Comparison of ENCODE assay signal across 1 cellular context in genomic region chr2:191013876-191014652, GRCh38.
A peak's percentile ranks its signal among the peaks of the same experiment; 100 is the strongest.
TF ChIP-seq lines count a peak whose summit lies in the region.

TSS of gene STAT1 (minus strand) at chr2:191014171. CDS start at chr2:191010003, 4,168 bp downstream.

TF ChIP-seq in GM12878, 131 proteins besides CTCF, POLR2A, EP300 and RAD21 (continued from another document and continues in another):
- peak; percentile 70; the same call in 1 of the 2 replicates for TF ChIP-seq ZBTB40 (IDR thresholded peaks at IDR 0.05; ENCODE audit: borderline replicate concordance)
- peak; percentile 93 for TF ChIP-seq NKRF (conservative IDR thresholded peaks at IDR 0.05)
- peak; percentile 27; the same call in 1 of the 2 replicates for TF ChIP-seq NBN (IDR thresholded peaks at IDR 0.05)
- peak; percentile 81 for TF ChIP-seq MEF2A (IDR thresholded peaks at IDR 0.05; ENCODE audit: insufficient read depth, low read depth, low read length)
- peak; percentile 99 for TF ChIP-seq RELA (IDR thresholded peaks at IDR 0.05; ENCODE audit: borderline replicate concordance, partially characterized antibody)
- TF ChIP-seq POU2F2 (IDR thresholded peaks at IDR 0.05; ENCODE audit: borderline replicate concordance, low read depth, low read length), result peak; percentile 98
- TF ChIP-seq ATF2 (IDR thresholded peaks at IDR 0.05; ENCODE audit: low read length), result 0 out of 2 replicates have a peak, but pooled peaks have one; percentile 51
- no peak for TF ChIP-seq NFXL1 (IDR thresholded peaks at IDR 0.05; ENCODE audit: borderline replicate concordance)
- TF ChIP-seq, protein P1, sequence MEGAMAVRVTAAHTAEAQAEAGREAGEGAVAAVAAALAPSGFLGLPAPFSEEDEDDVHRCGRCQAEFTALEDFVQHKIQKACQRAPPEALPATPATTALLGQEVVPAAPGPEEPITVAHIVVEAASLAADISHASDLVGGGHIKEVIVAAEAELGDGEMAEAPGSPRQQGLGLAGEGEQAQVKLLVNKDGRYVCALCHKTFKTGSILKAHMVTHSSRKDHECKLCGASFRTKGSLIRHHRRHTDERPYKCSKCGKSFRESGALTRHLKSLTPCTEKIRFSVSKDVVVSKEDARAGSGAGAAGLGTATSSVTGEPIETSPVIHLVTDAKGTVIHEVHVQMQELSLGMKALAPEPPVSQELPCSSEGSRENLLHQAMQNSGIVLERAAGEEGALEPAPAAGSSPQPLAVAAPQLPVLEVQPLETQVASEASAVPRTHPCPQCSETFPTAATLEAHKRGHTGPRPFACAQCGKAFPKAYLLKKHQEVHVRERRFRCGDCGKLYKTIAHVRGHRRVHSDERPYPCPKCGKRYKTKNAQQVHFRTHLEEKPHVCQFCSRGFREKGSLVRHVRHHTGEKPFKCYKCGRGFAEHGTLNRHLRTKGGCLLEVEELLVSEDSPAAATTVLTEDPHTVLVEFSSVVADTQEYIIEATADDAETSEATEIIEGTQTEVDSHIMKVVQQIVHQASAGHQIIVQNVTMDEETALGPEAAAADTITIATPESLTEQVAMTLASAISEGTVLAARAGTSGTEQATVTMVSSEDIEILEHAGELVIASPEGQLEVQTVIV (IDR thresholded peaks at IDR 0.05; ENCODE audit: borderline replicate concordance, partially characterized antibody), result no peak
- TF ChIP-seq EZH2 (IDR thresholded peaks at IDR 0.05; ENCODE audit: borderline replicate concordance, control insufficient read depth, low read depth, low read length), result no peak
- peak; percentile 73; the same call in 1 of the 2 replicates for TF ChIP-seq NFIC (IDR thresholded peaks at IDR 0.05; ENCODE audit: low read depth, low read length)
- TF ChIP-seq KAT2A (conservative IDR thresholded peaks at IDR 0.05; ENCODE audit: control insufficient read depth, low read depth, low read length), result no peak
- TF ChIP-seq, protein P2, sequence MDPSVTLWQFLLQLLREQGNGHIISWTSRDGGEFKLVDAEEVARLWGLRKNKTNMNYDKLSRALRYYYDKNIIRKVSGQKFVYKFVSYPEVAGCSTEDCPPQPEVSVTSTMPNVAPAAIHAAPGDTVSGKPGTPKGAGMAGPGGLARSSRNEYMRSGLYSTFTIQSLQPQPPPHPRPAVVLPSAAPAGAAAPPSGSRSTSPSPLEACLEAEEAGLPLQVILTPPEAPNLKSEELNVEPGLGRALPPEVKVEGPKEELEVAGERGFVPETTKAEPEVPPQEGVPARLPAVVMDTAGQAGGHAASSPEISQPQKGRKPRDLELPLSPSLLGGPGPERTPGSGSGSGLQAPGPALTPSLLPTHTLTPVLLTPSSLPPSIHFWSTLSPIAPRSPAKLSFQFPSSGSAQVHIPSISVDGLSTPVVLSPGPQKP (IDR thresholded peaks at IDR 0.05; ENCODE audit: low read depth, low read length), result peak; percentile 97
- no peak for TF ChIP-seq CBX3 (IDR thresholded peaks at IDR 0.05; ENCODE audit: borderline replicate concordance, low read depth)
- peak; percentile 50; the same call in 1 of the 2 replicates for TF ChIP-seq HDGF (IDR thresholded peaks at IDR 0.05)
- peak; percentile 98 for TF ChIP-seq LARP7 (IDR thresholded peaks at IDR 0.05)
- TF ChIP-seq, protein P3, sequence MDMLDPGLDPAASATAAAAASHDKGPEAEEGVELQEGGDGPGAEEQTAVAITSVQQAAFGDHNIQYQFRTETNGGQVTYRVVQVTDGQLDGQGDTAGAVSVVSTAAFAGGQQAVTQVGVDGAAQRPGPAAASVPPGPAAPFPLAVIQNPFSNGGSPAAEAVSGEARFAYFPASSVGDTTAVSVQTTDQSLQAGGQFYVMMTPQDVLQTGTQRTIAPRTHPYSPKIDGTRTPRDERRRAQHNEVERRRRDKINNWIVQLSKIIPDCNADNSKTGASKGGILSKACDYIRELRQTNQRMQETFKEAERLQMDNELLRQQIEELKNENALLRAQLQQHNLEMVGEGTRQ (IDR thresholded peaks at IDR 0.05; ENCODE audit: borderline replicate concordance, low read depth, low read length), result no peak; the same call in 1 of the 2 replicates
- peak; percentile 68 for TF ChIP-seq NR2F1 (conservative IDR thresholded peaks at IDR 0.05)
- 0 out of 2 replicates have a peak, but pooled peaks have one; percentile 22 for TF ChIP-seq ESRRA (IDR thresholded peaks at IDR 0.05; ENCODE audit: low read length)
- no peak for TF ChIP-seq TCF7 (IDR thresholded peaks at IDR 0.05; ENCODE audit: borderline replicate concordance)
- peak; percentile 72 for TF ChIP-seq GABPA (IDR thresholded peaks at IDR 0.05; ENCODE audit: low read depth)
- no peak for TF ChIP-seq SUPT20H (IDR thresholded peaks at IDR 0.05; ENCODE audit: borderline replicate concordance, control insufficient read depth, low read depth, low read length)
- no peak; the same call in 1 of the 2 replicates for TF ChIP-seq NFYA (IDR thresholded peaks at IDR 0.05; ENCODE audit: borderline replicate concordance, low read depth, low read length)
- TF ChIP-seq POLR2AphosphoS2 (IDR thresholded peaks at IDR 0.05; ENCODE audit: low read depth, low read length), result peak; percentile 97
- TF ChIP-seq, protein P4, sequence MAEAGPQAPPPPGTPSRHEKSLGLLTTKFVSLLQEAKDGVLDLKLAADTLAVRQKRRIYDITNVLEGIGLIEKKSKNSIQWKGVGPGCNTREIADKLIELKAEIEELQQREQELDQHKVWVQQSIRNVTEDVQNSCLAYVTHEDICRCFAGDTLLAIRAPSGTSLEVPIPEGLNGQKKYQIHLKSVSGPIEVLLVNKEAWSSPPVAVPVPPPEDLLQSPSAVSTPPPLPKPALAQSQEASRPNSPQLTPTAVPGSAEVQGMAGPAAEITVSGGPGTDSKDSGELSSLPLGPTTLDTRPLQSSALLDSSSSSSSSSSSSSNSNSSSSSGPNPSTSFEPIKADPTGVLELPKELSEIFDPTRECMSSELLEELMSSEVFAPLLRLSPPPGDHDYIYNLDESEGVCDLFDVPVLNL (IDR thresholded peaks at IDR 0.05; ENCODE audit: low read depth, low read length), result peak; percentile 71
- peak; percentile 89 for TF ChIP-seq MXI1 (IDR thresholded peaks at IDR 0.05; ENCODE audit: low read depth, low read length)
- peak; percentile 90 for TF ChIP-seq KLF5 (IDR thresholded peaks at IDR 0.05; ENCODE audit: partially characterized antibody)
- peak; percentile 87; the same call in 1 of the 2 replicates for TF ChIP-seq TBL1XR1 (IDR thresholded peaks at IDR 0.05; ENCODE audit: low read depth, low read length)
- TF ChIP-seq PBX3 (IDR thresholded peaks at IDR 0.05; ENCODE audit: insufficient replicate concordance, low read depth, low read length), result peak; percentile 56
- no peak for TF ChIP-seq SREBF1 (IDR thresholded peaks at IDR 0.05; ENCODE audit: low read length)
- TF ChIP-seq ZNF622 (IDR thresholded peaks at IDR 0.05), result no peak
- TF ChIP-seq HDAC2 (IDR thresholded peaks at IDR 0.05), result no peak
- peak; percentile 84 for TF ChIP-seq YY1 (IDR thresholded peaks at IDR 0.05; ENCODE audit: low read depth, low read length)
- peak; percentile 95 for TF ChIP-seq TCF3 (IDR thresholded peaks at IDR 0.05; ENCODE audit: borderline replicate concordance, insufficient read depth, low read depth, low read length)
- TF ChIP-seq RB1 (IDR thresholded peaks at IDR 0.05; ENCODE audit: borderline replicate concordance), result 0 out of 2 replicates have a peak, but pooled peaks have one; percentile 60
- peak; percentile 92 for TF ChIP-seq BACH1 (IDR thresholded peaks at IDR 0.05; ENCODE audit: borderline replicate concordance)
- peak; percentile 86 for TF ChIP-seq ZNF687 (IDR thresholded peaks at IDR 0.05)
- peak; percentile 79 for TF ChIP-seq HDAC6 (IDR thresholded peaks at IDR 0.05; ENCODE audit: unreplicated experiment)
- TF ChIP-seq BCL3 (IDR thresholded peaks at IDR 0.05; ENCODE audit: borderline replicate concordance, insufficient read depth, low read depth, low read length, poor library complexity, severe bottlenecking), result peak; percentile 96
